In genomic region chr3:143081844-143082778, GRCh38 we compare ENCODE assay signal across 7 cellular contexts. TPM values are rescaled to one million over a fixed set of nuclear protein-coding genes. Genes with fewer than 3 reads are reported as not detected.
DNase-seq lines count a peak whose midpoint lies in the region; ATAC-seq and TF ChIP-seq lines count a peak whose summit lies in the region.

No MANE protein-coding gene starts in this region.

- H3K27me3 Mint-ChIP-seq in naive B cell = no peaks in the 10 kb centered on the region
- H3K27me3 Mint-ChIP-seq in H9 (ENCODE audit: low read depth) = no peaks in the 10 kb centered on the region; the same call in 1 of the 2 replicates

- H3K4me1 Mint-ChIP-seq in naive B cell = peaks cover 21 to 28% (median 23%) of the 10 kb centered on the region in 3 donors
- H3K4me1 Mint-ChIP-seq in H9 = no peaks in the 10 kb centered on the region

- no peaks in the 10 kb centered on the region for H3K79me2 ChIP-seq in H9 (ENCODE audit: insufficient read depth, low read length)

- no peak overlapping the region for H3K27ac ChIP-seq in H9 (ENCODE audit: insufficient read length, low read depth, low read length)

- H3K4ac ChIP-seq in H9 (ENCODE audit: low read depth, low read length) = no peak overlapping the region

- H3K14ac ChIP-seq in H9 (ENCODE audit: insufficient read depth, low read length) = no peak overlapping the region

- peak overlapping the region in 5 of 6 donors; percentile 47 to 90 (median 78) for H3K27ac Mint-ChIP-seq in naive B cell
- no peak overlapping the region; a peak in 1 of 7 replicates for H3K27ac Mint-ChIP-seq in H9

- H3K23ac ChIP-seq in H9 (ENCODE audit: insufficient read length, low read depth, low read length) = no peak overlapping the region

- no peak overlapping the region for H2BK20ac ChIP-seq in H9 (ENCODE audit: low read depth, low read length, poor library complexity, severe bottlenecking)

- no peak overlapping the region for H3K9ac ChIP-seq in H9 (ENCODE audit: extremely low read depth, insufficient read length, low read length)

- no peaks in the 10 kb centered on the region for H3K27me3 ChIP-seq in H9 (ENCODE audit: insufficient read depth, low read length)

- no peaks in the 10 kb centered on the region for H3K79me1 ChIP-seq in H9 (ENCODE audit: insufficient read depth, low read depth, low read length, poor library complexity, severe bottlenecking)

- peak; percentile 85 for ATAC-seq in GM18870 (IDR thresholded peaks at IDR 0.05; ENCODE audit: unreplicated experiment)
- peak; percentile 73 for ATAC-seq in GM21737 (IDR thresholded peaks at IDR 0.05; ENCODE audit: unreplicated experiment)
- peak; percentile 75 to 76 for ATAC-seq in naive B cell (ENCODE audit: low read depth in 2 of 2)

- peaks cover 0 to 3% (median 0%) of the 10 kb centered on the region in 7 donors for H3K9me3 Mint-ChIP-seq in naive B cell
- peaks cover 11 to 12% of the 10 kb centered on the region in 2 experiments for H3K9me3 Mint-ChIP-seq in H9

- H2BK5ac ChIP-seq in H9 (ENCODE audit: insufficient read length, low read length) = no peak overlapping the region

- H3K36me3 Mint-ChIP-seq in naive B cell (no peaks in the 10 kb centered on the region), H9 (ENCODE audit: insufficient read depth in 1 of 3, low read depth in 3 of 3) (peaks cover 8 to 9% (median 8%) of the 10 kb centered on the region in 3 experiments)

- H4K20me1 ChIP-seq in H9 (ENCODE audit: control insufficient read depth, insufficient read depth, insufficient read length) = no peaks in the 10 kb centered on the region

- H3K18ac ChIP-seq in H9 (ENCODE audit: insufficient read length, low read depth, low read length) = no peak overlapping the region

- H3K9me3 ChIP-seq in H9 (ENCODE audit: control insufficient read depth, low read depth, low read length) = no peaks in the 10 kb centered on the region

- H4K91ac ChIP-seq in H9 (ENCODE audit: insufficient read length, low read depth, low read length) = no peak overlapping the region

- peak overlapping the region in 6 of 8 donors; percentile 1 to 65 (median 20) for H3K4me3 Mint-ChIP-seq in naive B cell
- no peak overlapping the region for H3K4me3 Mint-ChIP-seq in H9

- H2BK120ac ChIP-seq in H9 (ENCODE audit: low read depth, low read length, poor library complexity, severe bottlenecking) = no peak overlapping the region

- H4K5ac ChIP-seq in H9 (ENCODE audit: insufficient read length, low read depth, low read length) = no peak overlapping the region

- H2AK5ac ChIP-seq in H9 (ENCODE audit: insufficient read length, low read length) = no peak overlapping the region

- no peak overlapping the region for H3K56ac ChIP-seq in H9 (ENCODE audit: insufficient read length, low read depth, low read length)

- H3K23me2 ChIP-seq in H9 (ENCODE audit: insufficient read length, low read depth, low read length, poor library complexity, severe bottlenecking) = no peaks in the 10 kb centered on the region

- DNase-seq in KBM-7 = peak; percentile 34
- peak; percentile 4 for DNase-seq in naive B cell
- no peak for DNase-seq in DMS79 (lab: John Stamatoyannopoulos, UW)
- no peak for DNase-seq in NCI-H446 treated with DMSO at 0.1 percent for 48 hours (lab: John Stamatoyannopoulos, UW)
- no peak for DNase-seq in H9

- no peaks in the 10 kb centered on the region for H3K4me1 ChIP-seq in H9 (ENCODE audit: insufficient read depth, low read length)

- no peak overlapping the region for H3K4me2 ChIP-seq in H9 (ENCODE audit: insufficient read depth, insufficient read length, low read length)

- no peak overlapping the region for H2AFZ ChIP-seq in H9 (ENCODE audit: low read length)

- no peak overlapping the region for H4K8ac ChIP-seq in H9 (replicated peaks; ENCODE audit: insufficient read length, low read depth, low read length)

- in situ Hi-C loops in KBM-7 (cut with MboI; ENCODE audit: low pct_unique_long_range_greater_than_20kb, low sequenced_read_pairs) = no loop called here

- no peak overlapping the region for H3T11ph ChIP-seq in H9 (ENCODE audit: low read length)

- no peak overlapping the region for H2BK12ac ChIP-seq in H9 (ENCODE audit: insufficient read length, low read depth, low read length)

- no peak for TF ChIP-seq CTCF in H9 (conservative IDR thresholded peaks at IDR 0.05)

- no CpG with 5 or more reads among the region's 19 CpGs for WGBS in H9 (ENCODE audit: extremely low coverage, insufficient read length, low lambda C conversion rate)

- no peak overlapping the region for H2BK15ac ChIP-seq in H9 (ENCODE audit: low read depth, low read length)

RNA-seq across cellular contexts. Expression of gene CHST2, which starts 37.5 kb away (rescaled TPM):
- polyA plus RNA-seq in naive B cell (ENCODE audit: low read depth in 6 of 6) = 10 to 100 TPM in 5 of 6 donors, 1 to 10 TPM in 1; 8.8 to 30.0 (median 15.9) TPM
- total RNA-seq in H9 (2021) = 5.8 and 6.3 TPM in 2 replicates

Comparison
In these comparisons a context has a peak if more than half of its experiments do, and no peak if none do; other contexts are left out.
1. DNase-seq: peak in KBM-7 (single experiment) and naive B cell (single experiment); none in DMS79 (single experiment), NCI-H446 treated with DMSO at 0.1 percent for 48 hours (single experiment) and H9 (single experiment).
2. H3K27ac Mint-ChIP-seq: peak in naive B cell (5 of 6); none in H9 (0 of 3).
3. H3K4me3 Mint-ChIP-seq: peak in naive B cell (6 of 8); none in H9 (0 of 2).
4. Peak in every context shown above with its lines, with median percentiles within 50 percentile points of each other: ATAC-seq.